ENCODE assay signal across 29 cellular contexts in the genomic region with DNA sequence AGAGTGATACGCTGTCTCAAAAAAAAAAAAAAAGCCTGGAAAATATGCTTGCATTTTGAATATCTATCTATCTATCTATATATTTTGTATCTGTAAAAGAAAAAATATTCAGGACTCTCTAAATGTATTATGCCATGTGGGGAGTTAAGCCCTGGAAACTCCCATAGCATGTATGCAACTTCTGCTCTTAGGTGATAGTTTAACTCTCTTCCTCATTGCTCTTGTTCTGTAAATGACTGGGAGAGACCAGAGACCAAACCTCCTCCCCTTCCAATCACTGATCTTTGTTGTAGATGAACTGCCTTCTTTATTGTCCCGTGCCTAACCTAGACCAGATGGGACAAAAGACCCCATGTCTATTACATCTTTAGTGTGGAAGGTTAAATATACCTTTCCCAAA.
"Had no signal": no experiment of that assay in that cellular context is flagged by ENCODE, and none has a peak within 500 bp of the region (broad histone marks: within the 10 kb centered on the region; RNA-seq: fewer than 3 reads in every experiment).

No MANE protein-coding gene starts in this region.

- H3K27ac ChIP-seq: SJSA1 had no signal

- H3K36me3 Mint-ChIP-seq: activated naive CD8-positive, alpha-beta T cell; brain; WTC11 had no signal

- ATAC-seq: activated CD8-positive, alpha-beta T cell treated with anti-CD3 and anti-CD28 coated beads, Interleukin-2, amount 10 ng/mL, durations not matched to agents 7 days and 5 days; SK-N-SH treated with all-trans-retinoic acid at 6 μM for 48 hours; WTC11 had no signal

- H3K4me3 ChIP-seq: MG63, SJSA1 had no signal

- H3K9me3 Mint-ChIP-seq: activated T-cell treated with anti-CD3 and anti-CD28 coated beads, Interleukin-2, amount 50 U/mL, for 24 hours; activated T-helper 1 cell treated with anti-CD3 and anti-CD28 coated beads, Interleukin-12 subunit alpha, Interleukin-12 subunit beta, Interleukin-2, Interleukin-4 antibody, amounts not matched to agents 30 ng/mL and 10 ng/mL and 1 ng/mL, durations not matched to agents 14 hours and 24 hours and 36 hours had no signal

- H3K9me3 ChIP-seq: MG63, SJSA1 had no signal

- DNase-seq: activated CD4-positive, alpha-beta T cell treated with anti-CD3 and anti-CD28 coated beads for 48 hours; activated CD4-positive, alpha-beta T cell treated with anti-CD3 and anti-CD28 coated beads, Interleukin-2, amount 50 U/mL, for 4 hours; activated CD4-positive, CD25-positive, alpha-beta regulatory T cell treated with anti-CD3 and anti-CD28 coated beads, Interleukin-2, amount 50 U/mL, for 72 hours; activated CD8-positive, alpha-beta memory T cell treated with anti-CD3 and anti-CD28 coated beads, Interleukin-2, amount 50 U/mL, for 48 hours; activated CD8-positive, alpha-beta T cell treated with anti-CD3 and anti-CD28 coated beads, Interleukin-2, amount 10 ng/mL, durations not matched to agents 7 days and 5 days; activated effector memory CD4-positive, alpha-beta T cell treated with Interleukin-2 at 50 U/mL for 16 hours; activated naive CD4-positive, alpha-beta T cell; activated T-cell treated with anti-CD3 and anti-CD28 coated beads, Interleukin-2, amount 50 U/mL, for 24 hours; amygdala; MG63; NCI-H1092; NCI-H1417 treated with DMSO at 0.1 percent for 48 hours; NCI-H1694; NCI-H2029; NCI-H2107; NCI-H2171 treated with DMSO at 0.1 percent for 48 hours; NCI-H345; NCI-H510A; NCI-H526 treated with DMSO at 0.1 percent for 48 hours; NCI-H82; SHP77; T-helper 2 cell; T1000 had no signal

- H3K27me3 ChIP-seq: MG63 had no signal

- H3K4me3 Mint-ChIP-seq: activated CD8-positive, alpha-beta T cell treated with anti-CD3 and anti-CD28 coated beads, Interleukin-2, amount 10 ng/mL, durations not matched to agents 7 days and 5 days; activated naive CD8-positive, alpha-beta T cell; activated T-cell treated with anti-CD3 and anti-CD28 coated beads, Interleukin-2, amount 50 U/mL, for 24 hours; activated T-helper 1 cell treated with anti-CD3 and anti-CD28 coated beads, Interleukin-12 subunit alpha, Interleukin-12 subunit beta, Interleukin-2, Interleukin-4 antibody, amounts not matched to agents 30 ng/mL and 10 ng/mL and 1 ng/mL, durations not matched to agents 14 hours and 24 hours and 36 hours; brain; WTC11 had no signal

- H3K36me3 ChIP-seq: MG63, SJSA1 had no signal

- H3K27ac Mint-ChIP-seq: activated CD8-positive, alpha-beta T cell treated with anti-CD3 and anti-CD28 coated beads, Interleukin-2, amount 10 ng/mL, durations not matched to agents 7 days and 5 days; activated naive CD8-positive, alpha-beta T cell; activated T-cell treated with anti-CD3 and anti-CD28 coated beads, Interleukin-2, amount 50 U/mL, for 24 hours; activated T-helper 1 cell treated with anti-CD3 and anti-CD28 coated beads, Interleukin-12 subunit alpha, Interleukin-12 subunit beta, Interleukin-2, Interleukin-4 antibody, amounts not matched to agents 30 ng/mL and 10 ng/mL and 1 ng/mL, durations not matched to agents 14 hours and 24 hours and 36 hours; WTC11 had no signal
